Comparison of ENCODE assay signal across 8 cellular contexts in genomic region chrX:24259544-24260240, GRCh38. TPM values are rescaled to one million over a fixed set of nuclear protein-coding genes. Genes with fewer than 3 reads are reported as not detected.
DNase-seq lines count a peak whose midpoint lies in the region; TF ChIP-seq lines count a peak whose summit lies in the region.

No MANE protein-coding gene starts in this region.

- H3K4me1 ChIP-seq in OCI-LY7 (ENCODE audit: insufficient read depth, low read length, poor library complexity, severe bottlenecking) = no peaks in the 10 kb centered on the region
- H3K4me1 ChIP-seq in vagina = no peaks in the 10 kb centered on the region

- H3K36me3 ChIP-seq in OCI-LY7 (ENCODE audit: insufficient read depth, low read length) = no peaks in the 10 kb centered on the region
- no peaks in the 10 kb centered on the region for H3K36me3 ChIP-seq in vagina

- H2AFZ ChIP-seq in OCI-LY7 (ENCODE audit: low read length) = no peak overlapping the region

- DNase-seq in activated naive CD4-positive, alpha-beta T cell treated with anti-CD3 and anti-CD28 coated beads, Interleukin-2, amount 10 ng/mL, durations not matched to agents 7 days and 5 days = peak; percentile 35
- no peak for DNase-seq in activated naive CD4-positive, alpha-beta T cell (lab: John Stamatoyannopoulos, UW)
- DNase-seq in HT1080 (ENCODE audit: low read depth) = peak; percentile 36
- peak; percentile 49 for DNase-seq in OCI-LY7 (ENCODE audit: low spot score)
- peak; percentile 87 for DNase-seq in choroid plexus epithelial cell (ENCODE audit: low read depth)
- DNase-seq in lung microvascular endothelial cell (ENCODE audit: low read depth in 2 of 2) = peak; percentile 74 to 79
- no peak for DNase-seq in vagina (ENCODE audit: extremely low spot score in 2 of 2)
- DNase-seq in T1000 (lab: John Stamatoyannopoulos, UW) = no peak

- no peak for TF ChIP-seq POLR2A in vagina (IDR thresholded peaks at IDR 0.05)

- BruUV-seq in OCI-LY7 (replicated peaks; lab: Mats Ljungman, UMichigan) = no TSS peak

- H3K27ac ChIP-seq in OCI-LY7 (ENCODE audit: low read depth, low read length, poor library complexity, severe bottlenecking) (no peak overlapping the region), vagina (no peak overlapping the region)

- intact Hi-C loops in OCI-LY7 (cut with micrococcal nuclease; ENCODE audit: unreplicated experiment) (no loop called here), vagina (cut with DNase I) (no loop called here)

- no peaks in the 10 kb centered on the region for H3K9me2 ChIP-seq in OCI-LY7 (ENCODE audit: insufficient read depth, low read length)

- CTCF ChIA-PET in activated naive CD4-positive, alpha-beta T cell treated with anti-CD3 and anti-CD28 coated beads, Interleukin-2, amount 10 ng/mL, durations not matched to agents 7 days and 5 days (lab: Charles Lee) = interaction anchor here (0.6 to 2.4 kb wide), 11 partner anchors 29 to 240 kb away, joined by 3 to 17 read pairs (median 4); no protein-coding TSS in a partner anchor
- CTCF ChIA-PET in OCI-LY7 (lab: Charles Lee; ENCODE audit: unreplicated experiment) = no interaction called here

- no peaks in the 10 kb centered on the region for H3K36me3 Mint-ChIP-seq in activated naive CD4-positive, alpha-beta T cell treated with anti-CD3 and anti-CD28 coated beads, Interleukin-2, amount 10 ng/mL, durations not matched to agents 7 days and 5 days

- no peak overlapping the region for H3K27ac Mint-ChIP-seq in activated naive CD4-positive, alpha-beta T cell treated with anti-CD3 and anti-CD28 coated beads, Interleukin-2, amount 10 ng/mL, durations not matched to agents 7 days and 5 days

- no peaks in the 10 kb centered on the region for H3K9me3 Mint-ChIP-seq in activated naive CD4-positive, alpha-beta T cell treated with anti-CD3 and anti-CD28 coated beads, Interleukin-2, amount 10 ng/mL, durations not matched to agents 7 days and 5 days

- no peaks in the 10 kb centered on the region for H4K20me1 ChIP-seq in OCI-LY7 (ENCODE audit: insufficient read depth, low read length)

- peaks cover 19% of the 10 kb centered on the region for H3K4me1 Mint-ChIP-seq in activated naive CD4-positive, alpha-beta T cell treated with anti-CD3 and anti-CD28 coated beads, Interleukin-2, amount 10 ng/mL, durations not matched to agents 7 days and 5 days

- no peaks in the 10 kb centered on the region for H3K79me2 ChIP-seq in OCI-LY7 (ENCODE audit: insufficient read depth, low read depth, low read length)

- no peaks in the 10 kb centered on the region for H3K9me3 ChIP-seq in OCI-LY7 (ENCODE audit: low read length)
- no peaks in the 10 kb centered on the region for H3K9me3 ChIP-seq in vagina

- no peaks in the 10 kb centered on the region for H3K27me3 Mint-ChIP-seq in activated naive CD4-positive, alpha-beta T cell treated with anti-CD3 and anti-CD28 coated beads, Interleukin-2, amount 10 ng/mL, durations not matched to agents 7 days and 5 days

- no peak overlapping the region for H3K4me2 ChIP-seq in OCI-LY7 (ENCODE audit: low read length)

- no peak overlapping the region for H3K4me3 Mint-ChIP-seq in activated naive CD4-positive, alpha-beta T cell treated with anti-CD3 and anti-CD28 coated beads, Interleukin-2, amount 10 ng/mL, durations not matched to agents 7 days and 5 days

- POLR2A ChIA-PET in OCI-LY7 (lab: Charles Lee) = no interaction called here

- no peaks in the 10 kb centered on the region for H3K27me3 ChIP-seq in vagina

- TF ChIP-seq CTCF in OCI-LY7 (conservative IDR thresholded peaks at IDR 0.05; ENCODE audit: low read length) (peak; percentile 78), choroid plexus epithelial cell (conservative IDR thresholded peaks at IDR 0.05; ENCODE audit: low read depth, low read length) (peak; percentile 71), vagina (IDR thresholded peaks at IDR 0.05) (no peak)

- H3K4me3 ChIP-seq in OCI-LY7 (ENCODE audit: low read depth, low read length, poor library complexity, severe bottlenecking) (no peak overlapping the region), choroid plexus epithelial cell (ENCODE audit: low read depth, low read length) (no peak overlapping the region), vagina (no peak overlapping the region)

RNA-seq across cellular contexts. Expression of gene SUPT20HL2, which starts 54.2 kb away (rescaled TPM):
- not detected in 2 replicates for total RNA-seq in HT1080 (2014; rRNA removed; shearing (Covaris generic))
- polyA plus RNA-seq in HT1080 (2015; cell fraction: cytosol; rRNA removed) = not detected in 2 replicates
- polyA plus RNA-seq in HT1080 (2015; cell fraction: nucleus; rRNA removed) = not detected in 2 replicates
- not detected in 2 replicates for total RNA-seq in OCI-LY7 (2014; rRNA removed; shearing (Covaris generic))
- not detected in 2 replicates for total RNA-seq in OCI-LY7 (2022)
- not detected in 2 replicates for total RNA-seq in lung microvascular endothelial cell
- total RNA-seq in vagina = not detected

Comparison
In these comparisons a context has a peak if more than half of its experiments do, and no peak if none do; other contexts are left out.
1. DNase-seq: peak in activated naive CD4-positive, alpha-beta T cell treated with anti-CD3 and anti-CD28 coated beads, Interleukin-2, amount 10 ng/mL, durations not matched to agents 7 days and 5 days (single experiment), HT1080 (single experiment), OCI-LY7 (single experiment), choroid plexus epithelial cell (single experiment) and lung microvascular endothelial cell (2 of 2); none in activated naive CD4-positive, alpha-beta T cell (0 of 4), vagina (0 of 2) and T1000 (single experiment).
2. CTCF ChIP-seq: peak in OCI-LY7 (single experiment) and choroid plexus epithelial cell (single experiment); none in vagina (0 of 3).